ENCODE assay signal across 8 cellular contexts in genomic region chr21:24045775-24046215, GRCh38.
A peak's percentile ranks its signal among the peaks of the same experiment; 100 is the strongest.
DNase-seq lines count a peak whose midpoint lies in the region; ATAC-seq and TF ChIP-seq lines count a peak whose summit lies in the region.

No MANE protein-coding gene starts in this region.

- no peaks in the 10 kb centered on the region for H3K36me3 Mint-ChIP-seq in activated CD4-positive, alpha-beta memory T cell treated with anti-CD3 and anti-CD28 coated beads for 36 hours
- no peaks in the 10 kb centered on the region for H3K36me3 Mint-ChIP-seq in activated CD8-positive, alpha-beta memory T cell treated with anti-CD3 and anti-CD28 coated beads, Interleukin-2, amount 10 ng/mL, durations not matched to agents 7 days and 5 days

- CTCF ChIA-PET in activated CD4-positive, alpha-beta memory T cell treated with anti-CD3 and anti-CD28 coated beads for 36 hours (lab: Charles Lee) = interaction anchor here (1.0 kb wide), 1 partner anchor 10 kb away, joined by 3 read pairs; no protein-coding TSS in a partner anchor
- CTCF ChIA-PET in activated CD8-positive, alpha-beta memory T cell treated with anti-CD3 and anti-CD28 coated beads, Interleukin-2, amount 10 ng/mL, durations not matched to agents 7 days and 5 days (lab: Charles Lee) = interaction anchor here (0.5 to 1.8 kb wide), 4 partner anchors 8 to 375 kb away, joined by 3 read pairs; no protein-coding TSS in a partner anchor

- H3K27me3 Mint-ChIP-seq in activated CD4-positive, alpha-beta memory T cell treated with anti-CD3 and anti-CD28 coated beads for 36 hours = no peaks in the 10 kb centered on the region
- no peaks in the 10 kb centered on the region for H3K27me3 Mint-ChIP-seq in activated CD8-positive, alpha-beta memory T cell treated with anti-CD3 and anti-CD28 coated beads, Interleukin-2, amount 10 ng/mL, durations not matched to agents 7 days and 5 days

- H3K9me3 Mint-ChIP-seq in activated CD4-positive, alpha-beta memory T cell treated with anti-CD3 and anti-CD28 coated beads for 36 hours = no peaks in the 10 kb centered on the region
- H3K9me3 Mint-ChIP-seq in activated CD8-positive, alpha-beta memory T cell treated with anti-CD3 and anti-CD28 coated beads, Interleukin-2, amount 10 ng/mL, durations not matched to agents 7 days and 5 days (ENCODE audit: low read depth) = no peaks in the 10 kb centered on the region

- peak; percentile 44 for TF ChIP-seq CTCF in LNCaP clone FGC (IDR thresholded peaks at IDR 0.05; ENCODE audit: control insufficient read depth, extremely low read depth, insufficient read depth)

- DNase-seq in GM04503 (ENCODE audit: low read depth) (peak; percentile 4), LNCaP clone FGC (ENCODE audit: low read depth) (peak; percentile 90), cardiac septum (ENCODE audit: low spot score) (peak; percentile 77), skeletal muscle cell (ENCODE audit: low read depth) (peak; percentile 99), activated gamma-delta T cell (lab: John Stamatoyannopoulos, UW) (no peak)
- peak; percentile 19 for DNase-seq in activated CD4-positive, alpha-beta memory T cell treated with anti-CD3 and anti-CD28 coated beads for 36 hours
- DNase-seq in activated CD8-positive, alpha-beta memory T cell treated with anti-CD3 and anti-CD28 coated beads, Interleukin-2, amount 10 ng/mL, durations not matched to agents 7 days and 5 days = no peak

- POLR2A ChIA-PET in activated CD4-positive, alpha-beta memory T cell treated with anti-CD3 and anti-CD28 coated beads for 36 hours (lab: Charles Lee) = no interaction called here

- peaks cover 3% of the 10 kb centered on the region for H3K4me1 Mint-ChIP-seq in activated CD4-positive, alpha-beta memory T cell treated with anti-CD3 and anti-CD28 coated beads for 36 hours (ENCODE audit: low read depth)
- H3K4me1 Mint-ChIP-seq in activated CD8-positive, alpha-beta memory T cell treated with anti-CD3 and anti-CD28 coated beads, Interleukin-2, amount 10 ng/mL, durations not matched to agents 7 days and 5 days = no peaks in the 10 kb centered on the region

- H3K4me3 ChIP-seq in LNCaP clone FGC (ENCODE audit: low read depth, low read length) (no peak overlapping the region), skeletal muscle cell (ENCODE audit: low read depth, low read length) (no peak overlapping the region)

- no peak for ATAC-seq in activated CD8-positive, alpha-beta memory T cell treated with anti-CD3 and anti-CD28 coated beads, Interleukin-2, amount 10 ng/mL, durations not matched to agents 7 days and 5 days
- ATAC-seq in GM21786 (IDR thresholded peaks at IDR 0.05; ENCODE audit: unreplicated experiment) = no peak

- no peak overlapping the region for H3K27ac Mint-ChIP-seq in activated CD4-positive, alpha-beta memory T cell treated with anti-CD3 and anti-CD28 coated beads for 36 hours
- H3K27ac Mint-ChIP-seq in activated CD8-positive, alpha-beta memory T cell treated with anti-CD3 and anti-CD28 coated beads, Interleukin-2, amount 10 ng/mL, durations not matched to agents 7 days and 5 days = no peak overlapping the region

- H3K4me3 Mint-ChIP-seq in activated CD4-positive, alpha-beta memory T cell treated with anti-CD3 and anti-CD28 coated beads for 36 hours = no peak overlapping the region
- no peak overlapping the region for H3K4me3 Mint-ChIP-seq in activated CD8-positive, alpha-beta memory T cell treated with anti-CD3 and anti-CD28 coated beads, Interleukin-2, amount 10 ng/mL, durations not matched to agents 7 days and 5 days

- intact Hi-C loops in activated CD4-positive, alpha-beta memory T cell treated with anti-CD3 and anti-CD28 coated beads for 36 hours (cut with micrococcal nuclease) = no loop called here
- intact Hi-C loops in cardiac septum (cut with DNase I) = no loop called here

Comparison
In these comparisons a context has a peak if more than half of its experiments do, and no peak if none do; other contexts are left out.
1. DNase-seq: peak in GM04503 (single experiment), LNCaP clone FGC (single experiment), activated CD4-positive, alpha-beta memory T cell treated with anti-CD3 and anti-CD28 coated beads for 36 hours (single experiment), cardiac septum (single experiment) and skeletal muscle cell (single experiment); none in activated CD8-positive, alpha-beta memory T cell treated with anti-CD3 and anti-CD28 coated beads, Interleukin-2, amount 10 ng/mL, durations not matched to agents 7 days and 5 days (single experiment) and activated gamma-delta T cell (single experiment).